Comparison of ENCODE assay signal across 14 cellular contexts in the genomic region with DNA sequence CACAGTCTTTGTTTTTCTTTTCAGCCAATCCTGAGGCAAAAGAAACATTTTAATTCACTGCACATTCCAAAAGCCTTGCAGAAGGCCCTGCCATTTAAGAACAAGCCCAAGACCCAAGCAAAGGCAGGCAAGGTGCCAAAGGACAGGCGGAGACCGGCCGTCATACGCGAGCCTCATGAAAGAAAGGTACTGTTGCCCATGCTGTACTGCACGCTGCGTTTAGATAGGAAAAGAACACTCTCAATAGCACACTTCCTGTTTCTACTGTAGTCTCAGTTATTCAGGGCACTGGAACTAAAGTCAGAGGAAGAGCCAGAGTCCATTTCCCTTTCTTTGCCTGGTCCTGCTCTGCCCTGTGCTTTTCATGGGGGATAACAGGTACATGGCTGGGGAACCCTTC.
"Had no signal": no experiment of that assay in that cellular context is flagged by ENCODE, and none has a peak within 500 bp of the region (broad histone marks: within the 10 kb centered on the region; RNA-seq: fewer than 3 reads in every experiment).

No MANE protein-coding gene starts in this region.

- H3K27ac ChIP-seq: dorsolateral prefrontal cortex, gastroesophageal sphincter, hepatocyte, suprapubic skin had no signal

- ATAC-seq: activated CD4-positive, CD25-positive, alpha-beta regulatory T cell treated with anti-CD3 and anti-CD28 coated beads, Interleukin-2, amount 50 U/mL, for 24 hours; gastroesophageal sphincter; sciatic nerve had no signal

- H3K4me3 ChIP-seq: dorsolateral prefrontal cortex, gastroesophageal sphincter, hepatocyte, suprapubic skin had no signal

- H3K79me2 ChIP-seq: hepatocyte had no signal

- H3K9me3 ChIP-seq: gastroesophageal sphincter, suprapubic skin had no signal

- FAIRE-seq: astrocyte had no signal

- H3K4me1 ChIP-seq: gastroesophageal sphincter, suprapubic skin had no signal

- H3K4me2 ChIP-seq: hepatocyte had no signal

- H2AFZ ChIP-seq: hepatocyte had no signal

- H3K27me3 ChIP-seq: dorsolateral prefrontal cortex, gastroesophageal sphincter, hepatocyte, suprapubic skin had no signal

- DNase-seq: activated naive CD4-positive, alpha-beta T cell treated with anti-CD3 and anti-CD28 coated beads, Interleukin-2, amount 50 U/mL, for 16 hours; endodermal cell; erythroblast; islet precursor cell; mesenchymal stem cell; nephron progenitor cell; occipital lobe had no signal
